30 cellular contexts compared by ENCODE assay signal in genomic region chr10:95211606-95212279, GRCh38. TPM values are rescaled to one million over a fixed set of nuclear protein-coding genes. Genes with fewer than 3 reads are reported as not detected.
DNase-seq lines count a peak whose midpoint lies in the region; ATAC-seq lines count a peak whose summit lies in the region.
"Had no signal": no experiment of that assay in that cellular context is flagged by ENCODE, and none has a peak within 500 bp of the region (broad histone marks: within the 10 kb centered on the region; RNA-seq: fewer than 3 reads in every experiment).

No MANE protein-coding gene starts in this region.

- H3K9me3 Mint-ChIP-seq in activated T-helper 2 cell treated with anti-CD3 and anti-CD28 coated beads, Interferon-gamma antibody, Interleukin-2, Interleukin-4, amounts not matched to agents 10 μg/mL and 5 μg/mL and 100 μg/mL, durations not matched to agents 14 hours and 24 hours and 36 hours, result peaks cover 6% of the 10 kb centered on the region
- H3K9me3 Mint-ChIP-seq: immature natural killer cell; stimulated activated naive CD8-positive, alpha-beta T cell treated with anti-CD3 and anti-CD28 coated beads, Interleukin-15, Interleukin-2, amounts not matched to agents 100 ng/mL and 50 ng/mL, for 24 hours had no signal

- DNase-seq in HCEC 1CT (peak; percentile 40), RPMI7951 (ENCODE audit: low read depth) (peak; percentile 61), fibroblast of peridontal ligament (ENCODE audit: extremely low read depth) (peak; percentile 53), renal cortical epithelial cell (ENCODE audit: low read depth) (peak; percentile 31)
- DNase-seq in activated effector memory CD4-positive, alpha-beta T cell treated with Interleukin-2 at 50 U/mL for 16 hours, result no peak
- no peak for DNase-seq in activated T-helper 2 cell treated with anti-CD3 and anti-CD28 coated beads, Interferon-gamma antibody, Interleukin-2, Interleukin-4, amounts not matched to agents 10 μg/mL and 5 μg/mL and 100 μg/mL, durations not matched to agents 14 hours and 24 hours and 36 hours (ENCODE audit: low spot score)
- DNase-seq: activated CD4-positive, alpha-beta T cell treated with anti-CD3 and anti-CD28 coated beads for 4 hours; activated CD8-positive, alpha-beta memory T cell treated with anti-CD3 and anti-CD28 coated beads for 24 hours; activated gamma-delta T cell treated with Interleukin-2 at 50 U/mL for 16 hours; AML-193; body of pancreas; CD4-positive, alpha-beta T cell; H7; hippocampal formation; immature natural killer cell; KBM-7; left ventricle myocardium superior; naive thymus-derived CD4-positive, alpha-beta T cell; NCI-H1436 treated with DMSO at 0.1 percent for 48 hours; NCI-H2107; occipital lobe; uterus had no signal

- peaks cover 8% of the 10 kb centered on the region for H3K36me3 Mint-ChIP-seq in activated T-helper 2 cell treated with anti-CD3 and anti-CD28 coated beads, Interferon-gamma antibody, Interleukin-2, Interleukin-4, amounts not matched to agents 10 μg/mL and 5 μg/mL and 100 μg/mL, durations not matched to agents 14 hours and 24 hours and 36 hours (ENCODE audit: low read depth)

- no peak for ATAC-seq in HG03457 (IDR thresholded peaks at IDR 0.05; ENCODE audit: unreplicated experiment)
- ATAC-seq: body of pancreas; left ventricle myocardium superior; naive thymus-derived CD4-positive, alpha-beta T cell; Right ventricle myocardium inferior had no signal

- peaks cover 15% of the 10 kb centered on the region for H3K27me3 Mint-ChIP-seq in activated T-helper 2 cell treated with anti-CD3 and anti-CD28 coated beads, Interferon-gamma antibody, Interleukin-2, Interleukin-4, amounts not matched to agents 10 μg/mL and 5 μg/mL and 100 μg/mL, durations not matched to agents 14 hours and 24 hours and 36 hours (ENCODE audit: low read depth)
- H3K27me3 Mint-ChIP-seq: CD4-positive, alpha-beta T cell had no signal

- peaks cover 8% of the 10 kb centered on the region for H3K4me1 Mint-ChIP-seq in activated T-helper 2 cell treated with anti-CD3 and anti-CD28 coated beads, Interferon-gamma antibody, Interleukin-2, Interleukin-4, amounts not matched to agents 10 μg/mL and 5 μg/mL and 100 μg/mL, durations not matched to agents 14 hours and 24 hours and 36 hours (ENCODE audit: low read depth)
- H3K4me1 Mint-ChIP-seq: immature natural killer cell; naive thymus-derived CD4-positive, alpha-beta T cell had no signal

- H3K27ac Mint-ChIP-seq in activated T-helper 2 cell treated with anti-CD3 and anti-CD28 coated beads, Interferon-gamma antibody, Interleukin-2, Interleukin-4, amounts not matched to agents 10 μg/mL and 5 μg/mL and 100 μg/mL, durations not matched to agents 14 hours and 24 hours and 36 hours, result no peak overlapping the region
- H3K27ac Mint-ChIP-seq: CD4-positive, alpha-beta T cell; immature natural killer cell; mesothelial cell of epicardium; naive thymus-derived CD4-positive, alpha-beta T cell; stimulated activated naive CD8-positive, alpha-beta T cell treated with anti-CD3 and anti-CD28 coated beads, Interleukin-15, Interleukin-2, amounts not matched to agents 100 ng/mL and 50 ng/mL, for 24 hours; T-helper 2 cell treated with Interferon-gamma antibody and Interleukin-4, amounts not matched to agents 5 μg/mL and 100 μg/mL, for 36 hours had no signal

- intact Hi-C loops in activated T-helper 2 cell treated with anti-CD3 and anti-CD28 coated beads, Interferon-gamma antibody, Interleukin-2, Interleukin-4, amounts not matched to agents 10 μg/mL and 5 μg/mL and 100 μg/mL, durations not matched to agents 14 hours and 24 hours and 36 hours (cut with micrococcal nuclease), result loop anchor here (2.0 kb wide), 1 partner anchor 33 kb away; no protein-coding TSS in a partner anchor

- no peak overlapping the region for H3K4me3 Mint-ChIP-seq in activated T-helper 2 cell treated with anti-CD3 and anti-CD28 coated beads, Interferon-gamma antibody, Interleukin-2, Interleukin-4, amounts not matched to agents 10 μg/mL and 5 μg/mL and 100 μg/mL, durations not matched to agents 14 hours and 24 hours and 36 hours (ENCODE audit: low read depth)
- H3K4me3 Mint-ChIP-seq: CD4-positive, alpha-beta T cell; immature natural killer cell; mesothelial cell of epicardium; naive thymus-derived CD4-positive, alpha-beta T cell; stimulated activated naive CD8-positive, alpha-beta T cell treated with anti-CD3 and anti-CD28 coated beads, Interleukin-15, Interleukin-2, amounts not matched to agents 100 ng/mL and 50 ng/mL, for 24 hours; T-helper 2 cell treated with Interferon-gamma antibody and Interleukin-4, amounts not matched to agents 5 μg/mL and 100 μg/mL, for 36 hours had no signal

RNA-seq across cellular contexts. Expression of gene ACSM6, which starts 17.7 kb away (rescaled TPM):
- total RNA-seq in RPMI7951 (2014; rRNA removed; shearing (Covaris generic)), result not detected in 2 replicates
- total RNA-seq in renal cortical epithelial cell, result 0.10 TPM in 1 of 2 replicates, not detected in the other
- total RNA-seq in activated T-helper 2 cell treated with anti-CD3 and anti-CD28 coated beads, Interferon-gamma antibody, Interleukin-2, Interleukin-4, amounts not matched to agents 10 μg/mL and 5 μg/mL and 100 μg/mL, durations not matched to agents 14 hours and 24 hours and 36 hours, result not detected in 2 replicates
- total RNA-seq: CD4-positive, alpha-beta T cell; frontal cortex; H7; left ventricle myocardium superior; mesothelial cell of epicardium; naive thymus-derived CD4-positive, alpha-beta T cell; occipital lobe; OCI-LY7; Right ventricle myocardium inferior; thoracic aorta; uterus had no signal

Comparison
In these comparisons a context has a peak if more than half of its experiments do, and no peak if none do; other contexts are left out.
1. DNase-seq: peak in HCEC 1CT (single experiment), RPMI7951 (single experiment), fibroblast of peridontal ligament (single experiment) and renal cortical epithelial cell (single experiment); none in activated effector memory CD4-positive, alpha-beta T cell treated with Interleukin-2 at 50 U/mL for 16 hours (single experiment) and activated T-helper 2 cell treated with anti-CD3 and anti-CD28 coated beads, Interferon-gamma antibody, Interleukin-2, Interleukin-4, amounts not matched to agents 10 μg/mL and 5 μg/mL and 100 μg/mL, durations not matched to agents 14 hours and 24 hours and 36 hours (single experiment).